Comparison of ENCODE assay signal across 12 cellular contexts in the genomic region with DNA sequence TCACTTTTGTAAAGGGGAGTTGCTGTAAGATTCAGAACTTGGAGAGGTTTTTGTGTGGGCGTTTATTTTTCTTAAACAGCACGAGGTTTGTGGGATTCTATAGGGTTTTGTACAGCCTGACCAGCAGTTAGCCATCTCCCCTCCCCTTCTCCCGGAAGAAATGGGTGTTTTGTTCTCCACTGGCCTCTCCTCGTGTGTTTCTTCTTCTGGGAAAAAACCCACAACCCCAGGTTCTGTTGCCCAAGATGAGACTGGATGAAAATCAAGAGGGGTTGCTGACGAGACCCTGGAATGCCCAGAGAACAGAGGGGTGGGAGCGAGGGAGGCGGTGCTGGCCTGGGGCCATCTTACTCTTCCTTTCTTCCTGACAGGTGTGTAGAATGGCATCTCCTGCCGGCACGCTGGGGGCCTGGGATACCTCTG.
DNase-seq lines count a peak whose midpoint lies in the region; ATAC-seq and TF ChIP-seq lines count a peak whose summit lies in the region.
"Had no signal": no experiment of that assay in that cellular context is flagged by ENCODE, and none has a peak within 500 bp of the region (broad histone marks: within the 10 kb centered on the region; RNA-seq: fewer than 3 reads in every experiment).

No MANE protein-coding gene starts in this region.

- no peak for ATAC-seq in natural killer cell treated with Interleukin-12 subunit alpha and Interleukin-12 subunit beta and Interleukin-15 and Interleukin-18, amount 100 ng/mL, for 72 hours
- ATAC-seq in natural killer cell (no peak), memory B cell (ENCODE audit: low read depth) (no peak), left colon (no peak), GM21737 (IDR thresholded peaks at IDR 0.05; ENCODE audit: unreplicated experiment) (no peak)
- ATAC-seq: GM23338 had no signal

- WGBS in urinary bladder = 64% methylated on average over 9 of the region's 9 CpGs

- intact Hi-C loops in natural killer cell (cut with micrococcal nuclease) (no loop called here), left colon (cut with DNase I, micrococcal nuclease) (no loop called here)

- DNase-seq in natural killer cell treated with Interleukin-12 subunit alpha and Interleukin-12 subunit beta and Interleukin-15 and Interleukin-18, amount 100 ng/mL, for 72 hours (ENCODE audit: low spot score) = no peak
- no peak for DNase-seq in natural killer cell
- DNase-seq in activated naive CD8-positive, alpha-beta T cell treated with anti-CD3 and anti-CD28 coated beads for 36 hours = no peak
- DNase-seq in memory B cell (ENCODE audit: low spot score in 2 of 2) = no peak
- no peak for DNase-seq in left colon
- DNase-seq in NCI-H1092 treated with DMSO at 0.1 percent for 48 hours (lab: John Stamatoyannopoulos, UW) = no peak
- DNase-seq: NCI-H1436 treated with DMSO at 0.1 percent for 48 hours had no signal

- H3K4me1 ChIP-seq in urinary bladder (ENCODE audit: insufficient read depth) = peaks cover 7% of the 10 kb centered on the region

- no peak overlapping the region for H3K4me3 ChIP-seq in urinary bladder (ENCODE audit: low read depth, low read length)
- H3K4me3 ChIP-seq: GM23338, prostate gland had no signal

- peak overlapping the region; percentile 44 for H3K27ac ChIP-seq in urinary bladder (ENCODE audit: low read depth)
- H3K27ac ChIP-seq: C4-2B, prostate gland had no signal

- peaks cover 41 to 56% of the 10 kb centered on the region in 2 donors for H3K4me1 Mint-ChIP-seq in natural killer cell treated with Interleukin-12 subunit alpha and Interleukin-12 subunit beta and Interleukin-15 and Interleukin-18, amount 100 ng/mL, for 72 hours (ENCODE audit: low read depth in 2 of 2)
- peaks cover 45 to 69% of the 10 kb centered on the region in 2 donors for H3K4me1 Mint-ChIP-seq in natural killer cell
- H3K4me1 Mint-ChIP-seq in activated naive CD8-positive, alpha-beta T cell treated with anti-CD3 and anti-CD28 coated beads for 36 hours = peaks cover 64% of the 10 kb centered on the region
- peaks cover 44% of the 10 kb centered on the region for H3K4me1 Mint-ChIP-seq in memory B cell

- H3K27me3 Mint-ChIP-seq in natural killer cell treated with Interleukin-12 subunit alpha and Interleukin-12 subunit beta and Interleukin-15 and Interleukin-18, amount 100 ng/mL, for 72 hours = peaks cover 11 to 26% of the 10 kb centered on the region in 2 donors
- H3K27me3 Mint-ChIP-seq in natural killer cell (ENCODE audit: low read depth in 2 of 2) = peaks cover 40 to 79% of the 10 kb centered on the region in 2 donors
- no peaks in the 10 kb centered on the region for H3K27me3 Mint-ChIP-seq in activated naive CD8-positive, alpha-beta T cell treated with anti-CD3 and anti-CD28 coated beads for 36 hours
- H3K27me3 Mint-ChIP-seq in memory B cell = no peaks in the 10 kb centered on the region

- H3K36me3 ChIP-seq in urinary bladder (ENCODE audit: insufficient read depth) = no peaks in the 10 kb centered on the region
- H3K36me3 ChIP-seq: prostate gland had no signal

- H3K36me3 Mint-ChIP-seq in natural killer cell treated with Interleukin-12 subunit alpha and Interleukin-12 subunit beta and Interleukin-15 and Interleukin-18, amount 100 ng/mL, for 72 hours = no peaks in the 10 kb centered on the region
- H3K36me3 Mint-ChIP-seq in natural killer cell (no peaks in the 10 kb centered on the region), memory B cell (peaks cover 2% of the 10 kb centered on the region)
- H3K36me3 Mint-ChIP-seq in activated naive CD8-positive, alpha-beta T cell treated with anti-CD3 and anti-CD28 coated beads for 36 hours = peaks cover 4% of the 10 kb centered on the region

- no peak for TF ChIP-seq CTCF in natural killer cell (IDR thresholded peaks at IDR 0.05)

- H3K4me3 Mint-ChIP-seq in natural killer cell treated with Interleukin-12 subunit alpha and Interleukin-12 subunit beta and Interleukin-15 and Interleukin-18, amount 100 ng/mL, for 72 hours = peak overlapping the region; percentile 47
- H3K4me3 Mint-ChIP-seq in natural killer cell (no peak overlapping the region), memory B cell (no peak overlapping the region)
- H3K4me3 Mint-ChIP-seq in activated naive CD8-positive, alpha-beta T cell treated with anti-CD3 and anti-CD28 coated beads for 36 hours = peak overlapping the region; percentile 47
- H3K4me3 Mint-ChIP-seq: GM23338 had no signal

- no peaks in the 10 kb centered on the region for H3K9me3 Mint-ChIP-seq in natural killer cell treated with Interleukin-12 subunit alpha and Interleukin-12 subunit beta and Interleukin-15 and Interleukin-18, amount 100 ng/mL, for 72 hours
- no peaks in the 10 kb centered on the region for H3K9me3 Mint-ChIP-seq in natural killer cell
- no peaks in the 10 kb centered on the region for H3K9me3 Mint-ChIP-seq in activated naive CD8-positive, alpha-beta T cell treated with anti-CD3 and anti-CD28 coated beads for 36 hours
- H3K9me3 Mint-ChIP-seq in memory B cell = no peaks in the 10 kb centered on the region
- H3K9me3 Mint-ChIP-seq: GM23338 had no signal

- peak overlapping the region; percentile 67 to 73 for H3K27ac Mint-ChIP-seq in natural killer cell treated with Interleukin-12 subunit alpha and Interleukin-12 subunit beta and Interleukin-15 and Interleukin-18, amount 100 ng/mL, for 72 hours
- no peak overlapping the region for H3K27ac Mint-ChIP-seq in natural killer cell
- H3K27ac Mint-ChIP-seq in activated naive CD8-positive, alpha-beta T cell treated with anti-CD3 and anti-CD28 coated beads for 36 hours = peak overlapping the region; percentile 93
- H3K27ac Mint-ChIP-seq in memory B cell = peak overlapping the region; percentile 73
- H3K27ac Mint-ChIP-seq: GM23338 had no signal

Comparison
In these comparisons a context has a peak if more than half of its experiments do, and no peak if none do; other contexts are left out.
1. H3K27ac Mint-ChIP-seq: peak in natural killer cell treated with Interleukin-12 subunit alpha and Interleukin-12 subunit beta and Interleukin-15 and Interleukin-18, amount 100 ng/mL, for 72 hours (2 of 2), activated naive CD8-positive, alpha-beta T cell treated with anti-CD3 and anti-CD28 coated beads for 36 hours (single experiment) and memory B cell (single experiment); none in natural killer cell (0 of 2).
2. H3K4me3 Mint-ChIP-seq: peak in natural killer cell treated with Interleukin-12 subunit alpha and Interleukin-12 subunit beta and Interleukin-15 and Interleukin-18, amount 100 ng/mL, for 72 hours (single experiment) and activated naive CD8-positive, alpha-beta T cell treated with anti-CD3 and anti-CD28 coated beads for 36 hours (single experiment); none in natural killer cell (single experiment) and memory B cell (single experiment).